Comparison of ENCODE assay signal across 29 cellular contexts in the genomic region with DNA sequence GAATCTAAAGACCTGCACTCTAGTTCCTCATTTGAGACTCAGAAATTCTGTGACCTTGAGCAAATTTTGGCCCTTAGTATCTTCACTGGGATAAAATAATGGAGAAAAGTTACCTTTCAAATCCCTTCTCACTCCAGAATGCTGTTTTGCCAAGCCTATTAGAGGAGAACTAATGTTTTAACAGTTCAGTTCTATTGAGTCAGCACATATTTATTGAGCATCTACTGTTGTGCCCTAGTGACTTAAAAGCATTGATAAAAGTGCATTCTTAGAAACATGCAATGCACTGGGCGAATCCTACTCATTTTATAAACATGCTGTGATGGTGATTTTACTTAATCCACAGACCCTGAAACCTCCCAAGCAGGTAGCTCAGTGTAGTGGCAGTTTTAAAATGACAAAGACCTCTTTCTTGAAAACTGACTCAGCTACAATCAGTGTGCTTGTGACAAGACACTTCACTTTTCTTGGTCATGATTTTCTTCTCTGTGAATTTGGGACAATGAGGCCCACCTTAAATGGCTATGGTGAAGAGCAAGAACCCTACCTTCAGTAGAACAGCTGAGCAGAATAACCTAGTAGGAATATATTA.
"Had no signal": no experiment of that assay in that cellular context is flagged by ENCODE, and none has a peak within 500 bp of the region (broad histone marks: within the 10 kb centered on the region; RNA-seq: fewer than 3 reads in every experiment).

No MANE protein-coding gene starts in this region.

- H3K9me3 Mint-ChIP-seq: activated CD4-positive, alpha-beta memory T cell treated with anti-CD3 and anti-CD28 coated beads, Interleukin-2, amount 10 ng/mL, durations not matched to agents 7 days and 5 days; activated CD4-positive, alpha-beta T cell treated with anti-CD3 and anti-CD28 coated beads, Interleukin-2, amount 10 ng/mL, durations not matched to agents 24 days and 14 days; activated T-cell treated with anti-CD3 and anti-CD28 coated beads, Interleukin-2, amount 50 U/mL, for 4 hours; stimulated activated memory B cell treated with anti-CD40 and anti-IgM and Interleukin-4, amounts not matched to agents 10 μg/mL and 1 μg/mL and 100 μg/mL, for 72 hours; stimulated activated naive CD8-positive, alpha-beta T cell treated with anti-CD3 and anti-CD28 coated beads, Interleukin-15, amount 100 ng/mL, for 72 hours had no signal

- H3K79me2 ChIP-seq: hepatocyte had no signal

- H3K9me3 ChIP-seq: gastroesophageal sphincter, neutrophil, sigmoid colon, thyroid gland, upper lobe of right lung had no signal

- ATAC-seq: activated T-cell treated with anti-CD3 and anti-CD28 coated beads, Interleukin-2, amount 50 U/mL, for 4 hours; gastroesophageal sphincter; left cardiac atrium; left ventricle myocardium superior; stimulated activated memory B cell treated with anti-CD40 and anti-IgM and Interleukin-4, amounts not matched to agents 10 μg/mL and 1 μg/mL and 100 μg/mL, for 72 hours; stimulated activated naive CD8-positive, alpha-beta T cell treated with anti-CD3 and anti-CD28 coated beads, Interleukin-15, amount 100 ng/mL, for 72 hours; upper lobe of right lung had no signal

- H3K36me3 ChIP-seq: gastroesophageal sphincter, neutrophil, sigmoid colon, thyroid gland, upper lobe of right lung had no signal

- H3K27ac Mint-ChIP-seq: activated CD4-positive, alpha-beta memory T cell treated with anti-CD3 and anti-CD28 coated beads, Interleukin-2, amount 10 ng/mL, durations not matched to agents 7 days and 5 days; activated CD4-positive, alpha-beta T cell treated with anti-CD3 and anti-CD28 coated beads, Interleukin-2, amount 10 ng/mL, durations not matched to agents 24 days and 14 days; activated naive CD8-positive, alpha-beta T cell; nephron progenitor cell; progenitor cell of endocrine pancreas; stimulated activated memory B cell treated with anti-CD40 and anti-IgM and Interleukin-4, amounts not matched to agents 10 μg/mL and 1 μg/mL and 100 μg/mL, for 72 hours; stimulated activated naive CD8-positive, alpha-beta T cell treated with anti-CD3 and anti-CD28 coated beads, Interleukin-15, amount 100 ng/mL, for 72 hours had no signal

- H3K4me3 Mint-ChIP-seq: activated CD4-positive, alpha-beta memory T cell treated with anti-CD3 and anti-CD28 coated beads, Interleukin-2, amount 10 ng/mL, durations not matched to agents 7 days and 5 days; activated CD4-positive, alpha-beta T cell treated with anti-CD3 and anti-CD28 coated beads, Interleukin-2, amount 10 ng/mL, durations not matched to agents 24 days and 14 days; activated naive CD8-positive, alpha-beta T cell; activated T-cell treated with anti-CD3 and anti-CD28 coated beads, Interleukin-2, amount 50 U/mL, for 4 hours; naive B cell; nephron progenitor cell; stimulated activated memory B cell treated with anti-CD40 and anti-IgM and Interleukin-4, amounts not matched to agents 10 μg/mL and 1 μg/mL and 100 μg/mL, for 72 hours; stimulated activated naive CD8-positive, alpha-beta T cell treated with anti-CD3 and anti-CD28 coated beads, Interleukin-15, amount 100 ng/mL, for 72 hours had no signal

- H3K27ac ChIP-seq: gastroesophageal sphincter, hepatocyte, neutrophil, sigmoid colon, thyroid gland, upper lobe of right lung, VCaP had no signal

- H3K4me1 ChIP-seq: gastroesophageal sphincter had no signal

- H3K36me3 Mint-ChIP-seq: activated naive CD8-positive, alpha-beta T cell; naive B cell; stimulated activated memory B cell treated with anti-CD40 and anti-IgM and Interleukin-4, amounts not matched to agents 10 μg/mL and 1 μg/mL and 100 μg/mL, for 72 hours had no signal

- H3K27me3 ChIP-seq: gastroesophageal sphincter, hepatocyte, sigmoid colon, thyroid gland, upper lobe of right lung had no signal

- H3K4me3 ChIP-seq: gastroesophageal sphincter, hepatocyte, sigmoid colon, thyroid gland, upper lobe of right lung had no signal

- DNase-seq: activated CD4-positive, alpha-beta memory T cell treated with anti-CD3 and anti-CD28 coated beads, Interleukin-2, amount 10 ng/mL, durations not matched to agents 7 days and 5 days; activated CD4-positive, alpha-beta T cell treated with anti-CD3 and anti-CD28 coated beads, Interleukin-2, amount 10 ng/mL, durations not matched to agents 24 days and 14 days; activated CD8-positive, alpha-beta memory T cell treated with anti-CD3 and anti-CD28 coated beads, Interleukin-2, amount 50 U/mL, for 48 hours; activated naive CD4-positive, alpha-beta T cell treated with Interleukin-2 at 50 U/mL for 16 hours; activated T-cell treated with anti-CD3 and anti-CD28 coated beads, Interleukin-2, amount 50 U/mL, for 4 hours; dermis blood vessel endothelial cell; effector memory CD4-positive, alpha-beta T cell; left cardiac atrium; left ventricle myocardium superior; naive B cell; nephron progenitor cell; sigmoid colon; small intestine; stimulated activated CD4-positive, alpha-beta T cell treated with anti-CD3 and anti-CD28 coated beads, Interleukin-4, amount 100 ng/mL, for 24 hours; stimulated activated naive CD8-positive, alpha-beta T cell treated with anti-CD3 and anti-CD28 coated beads, Interleukin-15, amount 100 ng/mL, for 72 hours; substantia nigra; thyroid gland; upper lobe of right lung had no signal

- FAIRE-seq: bronchial epithelial cell, colon, keratinocyte, small intestine, TTC549 had no signal

- H3K4me2 ChIP-seq: hepatocyte had no signal

- H2AFZ ChIP-seq: hepatocyte had no signal

- H3K27me3 Mint-ChIP-seq: activated CD4-positive, alpha-beta memory T cell treated with anti-CD3 and anti-CD28 coated beads, Interleukin-2, amount 10 ng/mL, durations not matched to agents 7 days and 5 days; activated naive CD8-positive, alpha-beta T cell; progenitor cell of endocrine pancreas; stimulated activated memory B cell treated with anti-CD40 and anti-IgM and Interleukin-4, amounts not matched to agents 10 μg/mL and 1 μg/mL and 100 μg/mL, for 72 hours; stimulated activated naive CD8-positive, alpha-beta T cell treated with anti-CD3 and anti-CD28 coated beads, Interleukin-15, amount 100 ng/mL, for 72 hours had no signal
